Comparison of ENCODE assay signal across 11 cellular contexts in genomic region chr18:24270358-24270936, GRCh38.
DNase-seq lines count a peak whose midpoint lies in the region; ATAC-seq and TF ChIP-seq lines count a peak whose summit lies in the region.
"Had no signal": no experiment of that assay in that cellular context is flagged by ENCODE, and none has a peak within 500 bp of the region (broad histone marks: within the 10 kb centered on the region; RNA-seq: fewer than 3 reads in every experiment).

No MANE protein-coding gene starts in this region.

- no peaks in the 10 kb centered on the region for H3K36me3 ChIP-seq in endocrine pancreas (ENCODE audit: control insufficient read depth, insufficient read depth, low read length)
- peaks cover 0 to 2% of the 10 kb centered on the region in 2 donors for H3K36me3 ChIP-seq in mucosa of rectum (ENCODE audit: control insufficient read depth in 2 of 2, insufficient read depth in 2 of 2, low read length in 2 of 2)
- H3K36me3 ChIP-seq in transverse colon: no peaks in the 10 kb centered on the region

- DNase-seq in DMS 273 (lab: John Stamatoyannopoulos, UW; ENCODE audit: unreplicated experiment): peak; percentile 28
- DNase-seq in DMS 273 treated with DMSO at 0.1 percent for 48 hours (lab: John Stamatoyannopoulos, UW): no peak
- DNase-seq in transverse colon: no peak
- no peak for DNase-seq in DMS79 treated with DMSO at 0.1 percent for 48 hours (lab: John Stamatoyannopoulos, UW)
- DNase-seq in NCI-H1092 (lab: John Stamatoyannopoulos, UW): no peak
- DNase-seq: activated CD4-positive, alpha-beta T cell treated with anti-CD3 and anti-CD28 coated beads, Interleukin-2, amount 50 U/mL, for 4 hours; NCI-H510A had no signal

- TF ChIP-seq CTCF in transverse colon (IDR thresholded peaks at IDR 0.05): no peak

- 24 to 49% methylated on average over 4 of the region's 4 CpGs for WGBS in transverse colon (ENCODE audit: low coverage in 1 of 2), 2 donors

- H3K27ac ChIP-seq in mucosa of rectum (ENCODE audit: low read depth in 2 of 2, low read length in 2 of 2) (peak overlapping the region; percentile 67 to 84), transverse colon (peak overlapping the region; percentile 82 to 92 (median 90))
- H3K27ac ChIP-seq: 22Rv1 had no signal

- ATAC-seq in HG03139 (IDR thresholded peaks at IDR 0.05; ENCODE audit: unreplicated experiment): no peak

- no peak for TF ChIP-seq EP300 in transverse colon (IDR thresholded peaks at IDR 0.05; ENCODE audit: low read depth)

- intact Hi-C loops in transverse colon (cut with DNase I; ENCODE audit: low total_unique reads): loop anchor here (5.0 to 10.0 kb wide), 2 partner anchors 96 to 127 kb away; partner anchors contain the start of gene OSBPL1A

- no peaks in the 10 kb centered on the region for H3K27me3 ChIP-seq in endocrine pancreas (ENCODE audit: control insufficient read depth, insufficient read depth, low read length)
- no peaks in the 10 kb centered on the region for H3K27me3 ChIP-seq in mucosa of rectum (ENCODE audit: control insufficient read depth in 2 of 2, insufficient read depth in 2 of 2, low read length in 2 of 2)
- H3K27me3 ChIP-seq in transverse colon: no peaks in the 10 kb centered on the region

- H3K9ac ChIP-seq in endocrine pancreas (ENCODE audit: control insufficient read depth, insufficient read depth, low read length) (peak overlapping the region; percentile 31), mucosa of rectum (ENCODE audit: low read depth in 1 of 2, low read length in 2 of 2) (peak overlapping the region; percentile 63 to 80)

- H3K9me3 ChIP-seq in endocrine pancreas (ENCODE audit: control insufficient read depth, low read length): no peaks in the 10 kb centered on the region
- no peaks in the 10 kb centered on the region for H3K9me3 ChIP-seq in mucosa of rectum (ENCODE audit: control insufficient read depth in 2 of 2, low read length in 2 of 2)
- H3K9me3 ChIP-seq in transverse colon: no peaks in the 10 kb centered on the region

- in situ Hi-C loops in transverse colon (cut with MboI; ENCODE audit: low pct_ligation_motif_present in 1 of 4, low pct_unique_long_range_greater_than_20kb in 1 of 4, low sequenced_read_pairs in 3 of 4): no loop called here

- H3K4me3 ChIP-seq in endocrine pancreas (ENCODE audit: control insufficient read depth, insufficient read depth, low read length) (peak overlapping the region; percentile 60), mucosa of rectum (ENCODE audit: low read length in 2 of 2) (peak overlapping the region; percentile 80 to 81), transverse colon (peak overlapping the region; percentile 46 to 64 (median 56))

- TF ChIP-seq POLR2A in transverse colon (IDR thresholded peaks at IDR 0.05): no peak

- H3K4me1 ChIP-seq in endocrine pancreas (ENCODE audit: control insufficient read depth, insufficient read depth, low read length) (no peaks in the 10 kb centered on the region), mucosa of rectum (ENCODE audit: control insufficient read depth in 2 of 2, insufficient read depth in 2 of 2, low read length in 2 of 2) (peaks cover 4 to 19% of the 10 kb centered on the region in 2 donors), transverse colon (peaks cover 21 to 52% (median 37%) of the 10 kb centered on the region in 4 donors)
